Comparison of ENCODE assay signal across 7 cellular contexts in genomic region chr20:61405007-61405406, GRCh38.
"Had no signal": no experiment of that assay in that cellular context is flagged by ENCODE, and none has a peak within 500 bp of the region (broad histone marks: within the 10 kb centered on the region; RNA-seq: fewer than 3 reads in every experiment).

No MANE protein-coding gene starts in this region.

- H3K27ac Mint-ChIP-seq: HFFc6 had no signal

- H3K36me3 ChIP-seq: HAP-1 had no signal

- H3K4me3 ChIP-seq: GM23248, HAP-1, K562 had no signal

- H3K27ac ChIP-seq: GM23248 had no signal

- DNase-seq: GM23248, GOT3, H7, HFFc6, IMR-90 had no signal

- H3K9ac ChIP-seq: GM23248 had no signal

- H3K4me1 ChIP-seq: HAP-1 had no signal

- H3K4me3 Mint-ChIP-seq: HFFc6 had no signal

- H2AFZ ChIP-seq: GM23248 had no signal

- H3K9me3 ChIP-seq: HAP-1 had no signal
